ENCODE assay signal across 19 cellular contexts in the genomic region with DNA sequence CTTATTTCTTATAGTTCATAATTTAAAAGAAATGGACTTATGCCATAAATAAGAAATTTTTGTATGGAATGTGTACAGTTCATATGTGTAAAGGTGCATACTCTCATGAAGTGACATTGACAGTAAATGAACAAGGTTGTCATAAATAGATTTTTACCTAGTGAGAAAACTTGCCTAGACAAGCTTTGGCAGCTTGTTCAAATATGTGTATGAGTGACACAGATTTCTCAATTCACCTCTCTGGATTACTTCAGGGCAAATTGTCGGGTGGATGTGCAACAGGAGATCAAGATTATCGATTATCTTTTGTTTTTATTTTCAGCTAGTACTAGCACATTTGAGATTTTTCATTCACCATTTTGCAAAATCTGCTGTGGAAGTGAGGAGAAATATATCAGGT.
DNase-seq lines count a peak whose midpoint lies in the region; ATAC-seq, FAIRE-seq and TF ChIP-seq lines count a peak whose summit lies in the region.
"Had no signal": no experiment of that assay in that cellular context is flagged by ENCODE, and none has a peak within 500 bp of the region (broad histone marks: within the 10 kb centered on the region; RNA-seq: fewer than 3 reads in every experiment).

No MANE protein-coding gene starts in this region.

- ATAC-seq in right lobe of liver (peak in 3 of 4 donors; percentile 24 to 58 (median 52)), HepG2 (no peak), GM21529 (IDR thresholded peaks at IDR 0.05; ENCODE audit: unreplicated experiment) (no peak)

- TF ChIP-seq CTCF in right lobe of liver (IDR thresholded peaks at IDR 0.05) (no peak), HepG2 (CRISPR knock-in tag; IDR thresholded peaks at IDR 0.05) (no peak), epithelial cell of esophagus (IDR thresholded peaks at IDR 0.05; ENCODE audit: insufficient read depth, low read depth, low read length, missing control alignments) (no peak), keratinocyte (optimal IDR thresholded peaks at IDR 0.05 in 1 of 3, IDR thresholded peaks at IDR 0.05 in 1 of 3, conservative IDR thresholded peaks at IDR 0.05 in 1 of 3; ENCODE audit: extremely low read depth in 1 of 3, insufficient read depth in 2 of 3, low read length in 3 of 3) (no peak)

- CTCF ChIA-PET in HepG2 (lab: Yijun Ruan, JAX; ENCODE audit: low intra/inter-chr PET ratio, low total read pairs): no interaction called here

- DNase-seq in right lobe of liver: no peak
- no peak for DNase-seq in HepG2 (ENCODE audit: low spot score)
- peak; percentile 77 for DNase-seq in epithelial cell of esophagus (ENCODE audit: low read depth)
- DNase-seq in keratinocyte (ENCODE audit: low read depth, low spot score): no peak
- DNase-seq in activated T-helper 2 cell treated with anti-CD3 and anti-CD28 coated beads, Interferon-gamma antibody, Interleukin-2, Interleukin-4, amounts not matched to agents 10 μg/mL and 5 μg/mL and 100 μg/mL, durations not matched to agents 14 hours and 24 hours and 36 hours (ENCODE audit: low spot score): no peak
- no peak for DNase-seq in globus pallidus (ENCODE audit: low spot score)
- DNase-seq: 8988T; CD4-positive, alpha-beta memory T cell; DMS153; DMS79; GDM1; GM23248; IMR-90 had no signal

- H3K36me3 Mint-ChIP-seq in activated T-helper 2 cell treated with anti-CD3 and anti-CD28 coated beads, Interferon-gamma antibody, Interleukin-2, Interleukin-4, amounts not matched to agents 10 μg/mL and 5 μg/mL and 100 μg/mL, durations not matched to agents 14 hours and 24 hours and 36 hours (ENCODE audit: low read depth): no peaks in the 10 kb centered on the region
- H3K36me3 Mint-ChIP-seq: CD14-positive monocyte; CD4-positive, alpha-beta memory T cell had no signal

- no peaks in the 10 kb centered on the region for H3K9me1 ChIP-seq in keratinocyte (ENCODE audit: control insufficient read depth, extremely low read depth, insufficient read depth, low read length)

- no peak overlapping the region for H3K4me2 ChIP-seq in HepG2 (ENCODE audit: low read depth, low read length)
- H3K4me2 ChIP-seq in keratinocyte (ENCODE audit: control insufficient read depth, extremely low read depth, insufficient read depth, low read depth, low read length): no peak overlapping the region
- H3K4me2 ChIP-seq: BLaER1 had no signal

- WGBS in right lobe of liver (ENCODE audit: insufficient coverage, low coverage, low lambda C conversion rate, missing lambda C conversion rate): 47% methylated on average over 2 of the region's 2 CpGs
- 1% methylated on average over 2 of the region's 2 CpGs for WGBS in HepG2 (ENCODE audit: low lambda C conversion rate)

- H3K9me3 Mint-ChIP-seq in activated T-helper 2 cell treated with anti-CD3 and anti-CD28 coated beads, Interferon-gamma antibody, Interleukin-2, Interleukin-4, amounts not matched to agents 10 μg/mL and 5 μg/mL and 100 μg/mL, durations not matched to agents 14 hours and 24 hours and 36 hours: no peaks in the 10 kb centered on the region
- H3K9me3 Mint-ChIP-seq: CD14-positive monocyte; CD4-positive, alpha-beta memory T cell had no signal

- H3K4me3 ChIP-seq in right lobe of liver: no peak overlapping the region
- no peak overlapping the region for H3K4me3 ChIP-seq in HepG2 (replicated peaks in 1 of 3; ENCODE audit: insufficient read depth in 1 of 3, low read depth in 2 of 3, low read length in 3 of 3)
- no peak overlapping the region for H3K4me3 ChIP-seq in epithelial cell of esophagus (ENCODE audit: low read length)
- H3K4me3 ChIP-seq in keratinocyte (ENCODE audit: control insufficient read depth in 2 of 3, extremely low read depth in 1 of 3, insufficient read depth in 2 of 3, low read depth in 1 of 3, low read length in 3 of 3): no peak overlapping the region
- H3K4me3 ChIP-seq: BLaER1, GM23248, HAP-1 had no signal

- TF ChIP-seq POLR2A in right lobe of liver (IDR thresholded peaks at IDR 0.05) (no peak), HepG2 (IDR thresholded peaks at IDR 0.05; ENCODE audit: insufficient read depth in 1 of 2, low read depth in 2 of 2, low read length in 2 of 2) (no peak)

- TF ChIP-seq RAD21 in HepG2 (CRISPR knock-in tag; IDR thresholded peaks at IDR 0.05): no peak

- H3K79me2 ChIP-seq in HepG2 (ENCODE audit: insufficient read depth, low read length) (no peaks in the 10 kb centered on the region), keratinocyte (ENCODE audit: control insufficient read depth, insufficient read depth, low read length) (no peaks in the 10 kb centered on the region)

- peaks cover 5% of the 10 kb centered on the region for H3K27me3 Mint-ChIP-seq in activated T-helper 2 cell treated with anti-CD3 and anti-CD28 coated beads, Interferon-gamma antibody, Interleukin-2, Interleukin-4, amounts not matched to agents 10 μg/mL and 5 μg/mL and 100 μg/mL, durations not matched to agents 14 hours and 24 hours and 36 hours (ENCODE audit: low read depth)
- H3K27me3 Mint-ChIP-seq: CD4-positive, alpha-beta memory T cell had no signal

- no TSS peak for BruUV-seq in HepG2 (replicated peaks; lab: Mats Ljungman, UMichigan)

- intact Hi-C loops in right lobe of liver (cut with DNase I) (no loop called here), HepG2 (cut with micrococcal nuclease; ENCODE audit: unreplicated experiment) (no loop called here)
- intact Hi-C loops in activated T-helper 2 cell treated with anti-CD3 and anti-CD28 coated beads, Interferon-gamma antibody, Interleukin-2, Interleukin-4, amounts not matched to agents 10 μg/mL and 5 μg/mL and 100 μg/mL, durations not matched to agents 14 hours and 24 hours and 36 hours (cut with micrococcal nuclease): no loop called here

- POLR2A ChIA-PET in HepG2 (lab: Yijun Ruan, JAX): no interaction called here

- TF ChIP-seq EP300 in HepG2 (IDR thresholded peaks at IDR 0.05; ENCODE audit: low read depth in 2 of 2, low read length in 2 of 2) (no peak), HepG2 (CRISPR knock-in tag; IDR thresholded peaks at IDR 0.05; ENCODE audit: borderline replicate concordance) (no peak)

- H3K36me3 ChIP-seq in right lobe of liver (no peaks in the 10 kb centered on the region), HepG2 (replicated peaks in 1 of 2; ENCODE audit: control insufficient read depth in 1 of 2, insufficient read depth in 2 of 2, low read length in 2 of 2) (no peaks in the 10 kb centered on the region), keratinocyte (ENCODE audit: control insufficient read depth in 2 of 2, extremely low read depth in 1 of 2, insufficient read depth in 2 of 2, low read length in 2 of 2) (no peaks in the 10 kb centered on the region)
- H3K36me3 ChIP-seq: BLaER1, HAP-1 had no signal

- peaks cover 0 to 14% (median 0%) of the 10 kb centered on the region in 4 donors for H3K4me1 ChIP-seq in right lobe of liver
- no peaks in the 10 kb centered on the region for H3K4me1 ChIP-seq in HepG2 (ENCODE audit: insufficient read depth, low read length)
- no peaks in the 10 kb centered on the region for H3K4me1 ChIP-seq in keratinocyte (ENCODE audit: control insufficient read depth, extremely low read depth, insufficient read depth, low read length)
- H3K4me1 ChIP-seq: BLaER1, HAP-1 had no signal

- H3K9me3 ChIP-seq in right lobe of liver (no peaks in the 10 kb centered on the region), HepG2 (ENCODE audit: low read length) (no peaks in the 10 kb centered on the region), keratinocyte (ENCODE audit: control insufficient read depth, low read depth, low read length) (no peaks in the 10 kb centered on the region)
- H3K9me3 ChIP-seq: BLaER1, HAP-1 had no signal

- H4K20me1 ChIP-seq in HepG2 (ENCODE audit: insufficient read depth, low read length) (no peaks in the 10 kb centered on the region), keratinocyte (ENCODE audit: control insufficient read depth, extremely low read depth, insufficient read depth, low read length) (no peaks in the 10 kb centered on the region)
- H4K20me1 ChIP-seq: BLaER1 had no signal

- H2AFZ ChIP-seq in HepG2 (ENCODE audit: low read length) (no peak overlapping the region), keratinocyte (ENCODE audit: control insufficient read depth, low read length) (no peak overlapping the region)
- H2AFZ ChIP-seq: GM23248 had no signal

- H3K27ac ChIP-seq in right lobe of liver: no peak overlapping the region
- no peak overlapping the region for H3K27ac ChIP-seq in HepG2 (ENCODE audit: extremely low read length, insufficient read depth, low read length)
- H3K27ac ChIP-seq in keratinocyte (ENCODE audit: control insufficient read depth, insufficient read depth, low read length): no peak overlapping the region
- H3K27ac ChIP-seq: BLaER1, GM23248 had no signal

- H3K4me3 Mint-ChIP-seq in activated T-helper 2 cell treated with anti-CD3 and anti-CD28 coated beads, Interferon-gamma antibody, Interleukin-2, Interleukin-4, amounts not matched to agents 10 μg/mL and 5 μg/mL and 100 μg/mL, durations not matched to agents 14 hours and 24 hours and 36 hours (ENCODE audit: low read depth): no peak overlapping the region
- H3K4me3 Mint-ChIP-seq: CD14-positive monocyte; CD4-positive, alpha-beta memory T cell had no signal

- H3K27me3 ChIP-seq in right lobe of liver: no peaks in the 10 kb centered on the region
- H3K27me3 ChIP-seq in HepG2 (ENCODE audit: control insufficient read depth in 1 of 2, insufficient read depth in 2 of 2, low read length in 2 of 2): no peaks in the 10 kb centered on the region
- no peaks in the 10 kb centered on the region for H3K27me3 ChIP-seq in keratinocyte (ENCODE audit: control insufficient read depth, extremely low read depth, insufficient read depth, low read length)
- H3K27me3 ChIP-seq: BLaER1 had no signal

- H3K27ac Mint-ChIP-seq in activated T-helper 2 cell treated with anti-CD3 and anti-CD28 coated beads, Interferon-gamma antibody, Interleukin-2, Interleukin-4, amounts not matched to agents 10 μg/mL and 5 μg/mL and 100 μg/mL, durations not matched to agents 14 hours and 24 hours and 36 hours: no peak overlapping the region
- H3K27ac Mint-ChIP-seq: CD14-positive monocyte had no signal

- in situ Hi-C loops in HepG2 (cut with HindIII; ENCODE audit: extremely low pct_ligation_motif_present, low pct_unique_long_range_greater_than_20kb): loop anchor here (10.0 kb wide), 1 partner anchor 828 kb away; no protein-coding TSS in a partner anchor

- dilution Hi-C loops in keratinocyte (cut with MboI; ENCODE audit: extremely low pct_ligation_motif_present, low sequenced_read_pairs): no loop called here

- H3K4me1 Mint-ChIP-seq in activated T-helper 2 cell treated with anti-CD3 and anti-CD28 coated beads, Interferon-gamma antibody, Interleukin-2, Interleukin-4, amounts not matched to agents 10 μg/mL and 5 μg/mL and 100 μg/mL, durations not matched to agents 14 hours and 24 hours and 36 hours (ENCODE audit: low read depth): peaks cover 5% of the 10 kb centered on the region
- H3K4me1 Mint-ChIP-seq: CD14-positive monocyte had no signal

- no peak overlapping the region for H3K9ac ChIP-seq in HepG2 (ENCODE audit: insufficient read depth, low read depth, low read length)
- no peak overlapping the region for H3K9ac ChIP-seq in keratinocyte (ENCODE audit: control insufficient read depth, extremely low read depth, insufficient read depth, low read length)
- H3K9ac ChIP-seq: BLaER1, GM23248 had no signal

- no peak for FAIRE-seq in HepG2 (lab: Jason Lieb, UNC)
- peak; percentile 46 for FAIRE-seq in keratinocyte (lab: Jason Lieb, UNC)
- FAIRE-seq: GM12892, GM18507 had no signal

TF ChIP-seq in HepG2, 621 proteins besides CTCF, POLR2A, EP300 and RAD21 (continues in another document):
- TF ChIP-seq PAX8 (CRISPR knock-in tag; IDR thresholded peaks at IDR 0.05; ENCODE audit: borderline replicate concordance): no peak
- TF ChIP-seq ZNF605 (CRISPR knock-in tag; IDR thresholded peaks at IDR 0.05): no peak

Comparison
In these comparisons a context has a peak if more than half of its experiments do, and no peak if none do; other contexts are left out.
1. ATAC-seq: peak in right lobe of liver (3 of 4); none in HepG2 (single experiment) and GM21529 (single experiment).